ENCODE assay signal across 5 cellular contexts in the genomic region with DNA sequence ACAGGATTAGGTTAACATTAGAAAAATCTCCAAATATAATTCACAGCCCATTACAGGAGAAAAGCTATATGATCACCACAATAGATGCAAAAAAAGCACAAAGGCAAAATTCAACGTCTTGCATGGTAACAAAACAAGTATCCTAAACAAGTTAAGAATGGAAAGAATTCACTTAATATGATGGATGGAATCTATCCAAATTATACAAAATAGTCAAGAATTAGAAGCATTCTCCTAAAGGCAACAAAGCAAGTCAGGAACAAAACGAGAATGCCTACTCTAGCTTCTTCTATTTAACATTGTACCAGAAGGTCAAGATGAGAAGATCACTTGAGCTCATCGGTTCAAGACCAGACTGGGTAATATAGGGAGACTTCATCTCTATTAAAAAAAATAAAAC.
"Had no signal": no experiment of that assay in that cellular context is flagged by ENCODE, and none has a peak within 500 bp of the region (broad histone marks: within the 10 kb centered on the region; RNA-seq: fewer than 3 reads in every experiment).

No MANE protein-coding gene starts in this region.

- H3K4me1 ChIP-seq: HAP-1 had no signal

- H3K9me3 ChIP-seq: HAP-1 had no signal

- H3K36me3 ChIP-seq: HAP-1 had no signal

- H3K4me3 ChIP-seq: GM23248, HAP-1 had no signal

- H3K9ac ChIP-seq: GM23248 had no signal

- DNase-seq: GM23248, GOT3, H7, KBM-7 had no signal
